ENCODE assay signal across 1 cellular context in genomic region chr20:44715495-44716308, GRCh38.
TF ChIP-seq lines count a peak whose summit lies in the region.

No MANE protein-coding gene starts in this region.

TF ChIP-seq in HepG2, 621 proteins besides CTCF, POLR2A, EP300 and RAD21:
- TF ChIP-seq, protein P1, sequence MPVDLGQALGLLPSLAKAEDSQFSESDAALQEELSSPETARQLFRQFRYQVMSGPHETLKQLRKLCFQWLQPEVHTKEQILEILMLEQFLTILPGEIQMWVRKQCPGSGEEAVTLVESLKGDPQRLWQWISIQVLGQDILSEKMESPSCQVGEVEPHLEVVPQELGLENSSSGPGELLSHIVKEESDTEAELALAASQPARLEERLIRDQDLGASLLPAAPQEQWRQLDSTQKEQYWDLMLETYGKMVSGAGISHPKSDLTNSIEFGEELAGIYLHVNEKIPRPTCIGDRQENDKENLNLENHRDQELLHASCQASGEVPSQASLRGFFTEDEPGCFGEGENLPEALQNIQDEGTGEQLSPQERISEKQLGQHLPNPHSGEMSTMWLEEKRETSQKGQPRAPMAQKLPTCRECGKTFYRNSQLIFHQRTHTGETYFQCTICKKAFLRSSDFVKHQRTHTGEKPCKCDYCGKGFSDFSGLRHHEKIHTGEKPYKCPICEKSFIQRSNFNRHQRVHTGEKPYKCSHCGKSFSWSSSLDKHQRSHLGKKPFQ (CRISPR knock-in tag; IDR thresholded peaks at IDR 0.05; ENCODE audit: insufficient replicate concordance), result no peak
- peak; percentile 96 for TF ChIP-seq ZNF768 (CRISPR knock-in tag; IDR thresholded peaks at IDR 0.05)
TF ChIP-seq in HepG2: peak in this region for 1.
